ENCODE assay signal across 17 cellular contexts in genomic region chr2:149164827-149165226, GRCh38.
DNase-seq lines count a peak whose midpoint lies in the region; ATAC-seq, FAIRE-seq and TF ChIP-seq lines count a peak whose summit lies in the region.
"Had no signal": no experiment of that assay in that cellular context is flagged by ENCODE, and none has a peak within 500 bp of the region (broad histone marks: within the 10 kb centered on the region; RNA-seq: fewer than 3 reads in every experiment).

No MANE protein-coding gene starts in this region.

- H3K4me2 ChIP-seq in GM23338: no peak overlapping the region
- H3K4me2 ChIP-seq in IMR-90 (ENCODE audit: low read depth, low read length): no peak overlapping the region

- H4K8ac ChIP-seq in IMR-90 (ENCODE audit: low read depth in 2 of 2, low read length in 2 of 2): no peak overlapping the region

- no peak overlapping the region for H2BK120ac ChIP-seq in IMR-90 (ENCODE audit: low read depth, low read length)

- no peaks in the 10 kb centered on the region for H3K9me3 Mint-ChIP-seq in GM23338
- H3K9me3 Mint-ChIP-seq: CD4-positive, alpha-beta memory T cell; H9 had no signal

- H2AFZ ChIP-seq in GM23338: no peak overlapping the region
- no peak overlapping the region for H2AFZ ChIP-seq in IMR-90 (replicated peaks; ENCODE audit: low read length, poor library complexity)
- H2AFZ ChIP-seq: GM23248 had no signal

- H3K9me3 ChIP-seq in IMR-90 (ENCODE audit: control insufficient read depth, insufficient read depth, low read length) (no peaks in the 10 kb centered on the region), left lung (peaks cover 0 to 2% of the 10 kb centered on the region in 2 donors)
- H3K9me3 ChIP-seq: BE2C had no signal

- no TSS peak for BruUV-seq in IMR-90 (replicated peaks; lab: Mats Ljungman, UMichigan)

- CTCF ChIA-PET in IMR-90 (lab: Yijun Ruan, JAX): no interaction called here

- TF ChIP-seq RAD21 in IMR-90 (IDR thresholded peaks at IDR 0.05; ENCODE audit: low read length): no peak

- no peaks in the 10 kb centered on the region for H3F3A ChIP-seq in GM23338 (replicated peaks; ENCODE audit: low read depth)

- H3K4ac ChIP-seq in IMR-90 (ENCODE audit: low read depth, low read length): no peak overlapping the region

- H4K20me1 ChIP-seq in GM23338 (replicated peaks; ENCODE audit: insufficient read depth): no peaks in the 10 kb centered on the region; the same call in 1 of the 2 replicates
- no peaks in the 10 kb centered on the region for H4K20me1 ChIP-seq in IMR-90 (ENCODE audit: insufficient read depth, low read length)

- H3K9ac ChIP-seq in IMR-90 (ENCODE audit: low read depth, low read length): no peak overlapping the region
- H3K9ac ChIP-seq: GM23248 had no signal

- no peaks in the 10 kb centered on the region for H3K79me1 ChIP-seq in IMR-90 (ENCODE audit: low read depth in 1 of 2, low read length in 2 of 2)

- no peak for FAIRE-seq in bronchial epithelial cell (lab: Jason Lieb, UNC)
- FAIRE-seq: GM12891 had no signal

- ATAC-seq in GM23338 (no peak), IMR-90 (ENCODE audit: low read depth) (no peak), HG03280 (IDR thresholded peaks at IDR 0.05; ENCODE audit: unreplicated experiment) (no peak), left lung (no peak)

- H3K27me3 ChIP-seq in GM23338 (ENCODE audit: insufficient read depth) (no peaks in the 10 kb centered on the region), IMR-90 (ENCODE audit: control insufficient read depth, insufficient read depth, low read length) (no peaks in the 10 kb centered on the region), bronchial epithelial cell (ENCODE audit: control insufficient read depth, insufficient read depth, low read length) (no peaks in the 10 kb centered on the region), left lung (no peaks in the 10 kb centered on the region)
- H3K27me3 ChIP-seq: BE2C had no signal

- H2BK15ac ChIP-seq in IMR-90 (ENCODE audit: low read depth, low read length): no peak overlapping the region

- no peak overlapping the region for H3K18ac ChIP-seq in IMR-90 (ENCODE audit: low read depth, low read length)

- H3K4me3 ChIP-seq in GM23338 (no peak overlapping the region), IMR-90 (ENCODE audit: insufficient read depth, low read depth, low read length) (no peak overlapping the region), bronchial epithelial cell (ENCODE audit: low read depth, low read length) (no peak overlapping the region), left lung (no peak overlapping the region)
- H3K4me3 ChIP-seq: GM23248 had no signal

- no peaks in the 10 kb centered on the region for H3K79me2 ChIP-seq in GM23338 (replicated peaks; ENCODE audit: insufficient read depth)

- DNase-seq in GM23338 (ENCODE audit: low spot score): no peak
- DNase-seq in IMR-90: no peak
- DNase-seq in NCI-H226: peak; percentile 12
- DNase-seq in bronchial epithelial cell (ENCODE audit: low read depth): peak; percentile 21
- no peak for DNase-seq in ACHN
- no peak for DNase-seq in left lung
- no peak for DNase-seq in AG20443 (ENCODE audit: low spot score)
- DNase-seq: BE2C; CD4-positive, alpha-beta memory T cell; DMS79; GM23248; H9 had no signal

- intact Hi-C loops in IMR-90 (cut with micrococcal nuclease) (no loop called here), left lung (cut with DNase I) (no loop called here)

- H3K23ac ChIP-seq in IMR-90 (ENCODE audit: low read depth, low read length): no peak overlapping the region

- H2AK5ac ChIP-seq in IMR-90 (ENCODE audit: low read depth, low read length): no peak overlapping the region

- H3K36me3 Mint-ChIP-seq in GM23338 (ENCODE audit: low read depth): no peaks in the 10 kb centered on the region
- H3K36me3 Mint-ChIP-seq: CD4-positive, alpha-beta memory T cell had no signal

- no peak overlapping the region for H2AK9ac ChIP-seq in IMR-90 (replicated peaks; ENCODE audit: low read depth, low read length, poor library complexity)

- no peak overlapping the region for H3K4me3 Mint-ChIP-seq in GM23338
- H3K4me3 Mint-ChIP-seq: CD4-positive, alpha-beta memory T cell; H9; IgD-negative memory B cell had no signal

- H3K27me3 Mint-ChIP-seq in GM23338 (ENCODE audit: insufficient read depth, low read depth, poor library complexity): no peaks in the 10 kb centered on the region

- no peak overlapping the region for H3K27ac ChIP-seq in GM23338 (ENCODE audit: low read depth)
- no peak overlapping the region for H3K27ac ChIP-seq in IMR-90 (ENCODE audit: insufficient read depth, low read length)
- no peak overlapping the region for H3K27ac ChIP-seq in left lung
- H3K27ac ChIP-seq: C4-2B, GM23248, HL-60 had no signal

- H2BK5ac ChIP-seq in IMR-90 (ENCODE audit: low read depth, low read length, poor library complexity, severe bottlenecking): no peak overlapping the region

- H4K5ac ChIP-seq in IMR-90 (ENCODE audit: low read depth, low read length): no peak overlapping the region

- no peak overlapping the region for H3K14ac ChIP-seq in IMR-90 (replicated peaks; ENCODE audit: low read depth, low read length)

- TF ChIP-seq POLR2A in IMR-90 (IDR thresholded peaks at IDR 0.05; ENCODE audit: low read depth, low read length): no peak

- H3K9me1 ChIP-seq in IMR-90 (ENCODE audit: insufficient read depth, low read length): no peaks in the 10 kb centered on the region

- H4K91ac ChIP-seq in IMR-90 (ENCODE audit: insufficient read depth, low read depth, low read length): no peak overlapping the region

- no peak overlapping the region for H3K56ac ChIP-seq in IMR-90 (ENCODE audit: extremely low read depth, insufficient read depth, low read length)

- TF ChIP-seq CTCF in GM23338 (conservative IDR thresholded peaks at IDR 0.05; ENCODE audit: low read depth in 2 of 2) (no peak), IMR-90 (conservative IDR thresholded peaks at IDR 0.05; ENCODE audit: low read depth, low read length) (no peak), bronchial epithelial cell (IDR thresholded peaks at IDR 0.05; ENCODE audit: insufficient read depth, low read length, severe bottlenecking) (no peak), left lung (IDR thresholded peaks at IDR 0.05) (no peak)

- H3K4me1 Mint-ChIP-seq in GM23338: peaks cover 35% of the 10 kb centered on the region

- in situ Hi-C loops in IMR-90 (cut with MboI; ENCODE audit: low sequenced_read_pairs): no loop called here
- in situ Hi-C loops in ACHN (cut with HindIII; ENCODE audit: low pct_ligation_motif_present, low pct_unique_long_range_greater_than_20kb, low sequenced_read_pairs): no loop called here

- H3K4me1 ChIP-seq in GM23338 (ENCODE audit: insufficient read depth) (peaks cover 11% of the 10 kb centered on the region; the same call in 1 of the 2 replicates), IMR-90 (ENCODE audit: control insufficient read depth, insufficient read depth, low read length) (no peaks in the 10 kb centered on the region), left lung (peaks cover 0 to 13% of the 10 kb centered on the region in 2 donors)
- H3K4me1 ChIP-seq: BE2C had no signal

- POLR2A ChIA-PET in IMR-90 (lab: Charles Lee; ENCODE audit: unreplicated experiment): no interaction called here

- no peak overlapping the region for H2BK20ac ChIP-seq in IMR-90 (ENCODE audit: low read depth, low read length)

- dilution Hi-C loops in IMR-90 (cut with HindIII; ENCODE audit: low sequenced_read_pairs, unreplicated experiment): no loop called here

- H3K9me2 ChIP-seq in GM23338 (ENCODE audit: insufficient read depth): no peaks in the 10 kb centered on the region

- no peak overlapping the region for H3K27ac Mint-ChIP-seq in GM23338
- H3K27ac Mint-ChIP-seq: CD4-positive, alpha-beta memory T cell; H9; IgD-negative memory B cell had no signal

- no peaks in the 10 kb centered on the region for H3K36me3 ChIP-seq in GM23338 (ENCODE audit: insufficient read depth)
- no peaks in the 10 kb centered on the region for H3K36me3 ChIP-seq in IMR-90 (ENCODE audit: control insufficient read depth, insufficient read depth, low read length)
- H3K36me3 ChIP-seq in bronchial epithelial cell (ENCODE audit: control insufficient read depth, insufficient read depth, low read length): no peaks in the 10 kb centered on the region
- no peaks in the 10 kb centered on the region for H3K36me3 ChIP-seq in left lung
- H3K36me3 ChIP-seq: BE2C had no signal

TF ChIP-seq in IMR-90, 13 proteins besides CTCF, POLR2A, EP300 and RAD21:
- TF ChIP-seq CEBPB (IDR thresholded peaks at IDR 0.05; ENCODE audit: low read depth, low read length) (peak; percentile 47; the same call in 1 of the 2 replicates), CHD1 (IDR thresholded peaks at IDR 0.05; ENCODE audit: low read depth, low read length) (no peak), USF2 (IDR thresholded peaks at IDR 0.05; ENCODE audit: low read depth, low read length) (no peak), BHLHE40 (IDR thresholded peaks at IDR 0.05; ENCODE audit: low read depth, low read length) (no peak)

Comparison
In these comparisons a context has a peak if more than half of its experiments do, and no peak if none do; other contexts are left out.
1. DNase-seq: peak in NCI-H226 (single experiment) and bronchial epithelial cell (single experiment); none in GM23338 (single experiment), IMR-90 (single experiment), ACHN (single experiment), left lung (0 of 2) and AG20443 (single experiment).